In the genomic region with DNA sequence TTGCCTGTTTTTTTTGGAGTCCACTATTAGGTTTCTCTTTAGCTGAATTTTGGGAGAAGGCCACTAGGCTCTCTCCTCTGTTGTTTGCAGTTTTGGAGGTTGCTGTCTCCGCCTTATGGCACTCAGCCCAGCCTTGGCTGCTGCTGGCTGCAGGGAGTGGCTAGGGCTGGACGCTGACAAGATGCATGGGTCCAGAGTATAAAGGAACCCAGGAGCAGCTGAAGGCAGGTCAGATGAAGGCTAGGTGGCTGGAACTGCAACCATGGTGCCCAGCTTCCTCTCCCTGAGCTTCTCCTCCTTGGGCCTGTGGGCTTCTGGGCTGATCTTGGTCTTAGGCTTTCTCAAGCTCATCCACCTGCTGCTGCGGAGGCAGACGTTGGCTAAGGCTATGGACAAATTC, we compare ENCODE assay signal across 21 cellular contexts. TPM values are rescaled to one million over a fixed set of nuclear protein-coding genes. Genes with fewer than 3 reads are reported as not detected.
A peak's percentile ranks its signal among the peaks of the same experiment; 100 is the strongest.
DNase-seq lines count a peak whose midpoint lies in the region; ATAC-seq, FAIRE-seq and TF ChIP-seq lines count a peak whose summit lies in the region.
"Had no signal": no experiment of that assay in that cellular context is flagged by ENCODE, and none has a peak within 500 bp of the region (broad histone marks: within the 10 kb centered on the region; RNA-seq: fewer than 3 reads in every experiment).

TSS of gene CYP4B1 (plus strand) at position 227 of the 400 bp plus-strand sequence. CDS start at position 263, 36 bp downstream.

- 39 to 66% (median 44%) methylated on average over 4 of the region's 4 CpGs for WGBS in stomach, 5 donors

- TF ChIP-seq POLR2A in stomach (IDR thresholded peaks at IDR 0.05) = no peak

- H3K4me1 ChIP-seq in stomach = peaks cover 0 to 17% (median 12%) of the 10 kb centered on the region in 4 donors

- no peak for TF ChIP-seq CTCF in bronchial epithelial cell (IDR thresholded peaks at IDR 0.05; ENCODE audit: insufficient read depth, low read length, severe bottlenecking)
- no peak for TF ChIP-seq CTCF in stomach (IDR thresholded peaks at IDR 0.05)

- H3K27me3 ChIP-seq in bronchial epithelial cell (ENCODE audit: control insufficient read depth, insufficient read depth, low read length) (no peaks in the 10 kb centered on the region), stomach (peaks cover 0 to 5% (median 0%) of the 10 kb centered on the region in 3 donors)

- ATAC-seq in left colon (peak; percentile 84), GM18873 (IDR thresholded peaks at IDR 0.05; ENCODE audit: low FRiP score, unreplicated experiment) (no peak), SK-N-SH treated with all-trans-retinoic acid at 6 μM for 48 hours (no peak), HG03571 (IDR thresholded peaks at IDR 0.05; ENCODE audit: unreplicated experiment) (no peak)
- ATAC-seq: activated T-cell treated with anti-CD3 and anti-CD28 coated beads, Interleukin-2, amount 50 U/mL, for 4 hours; K562 had no signal

- intact Hi-C loops in left colon (cut with DNase I, micrococcal nuclease) = no loop called here
- intact Hi-C loops in stomach (cut with DNase I; ENCODE audit: low total_unique reads) = no loop called here

- H3K27ac ChIP-seq in stomach = peak within 1 kb of the TSS in 1 of 5 donors; percentile 42

- DNase-seq in AG20443 (ENCODE audit: low spot score) (peak; percentile 3), bronchial epithelial cell (ENCODE audit: low read depth) (peak; percentile 27), left colon (peak in 1 of 2 donors; percentile 34), stomach (peak; percentile 78), NCI-H774 (lab: John Stamatoyannopoulos, UW) (no peak)
- DNase-seq: activated CD4-positive, alpha-beta T cell treated with anti-CD3 and anti-CD28 coated beads, Interleukin-2, amount 50 U/mL, for 1 hour; activated T-cell treated with anti-CD3 and anti-CD28 coated beads, Interleukin-2, amount 50 U/mL, for 4 hours; DMS79 treated with DMSO at 0.1 percent for 48 hours; NCI-H1417; NCI-H446; SK-N-SH; stimulated activated CD4-positive, alpha-beta T cell treated with anti-CD3 and anti-CD28 coated beads, Interleukin-4, amount 100 ng/mL, for 24 hours had no signal

- no peaks in the 10 kb centered on the region for H3K9me3 ChIP-seq in stomach
- H3K9me3 ChIP-seq: SK-N-SH had no signal

- H3K36me3 ChIP-seq in bronchial epithelial cell (ENCODE audit: control insufficient read depth, insufficient read depth, low read length) = no peaks in the 10 kb centered on the region
- no peaks in the 10 kb centered on the region for H3K36me3 ChIP-seq in stomach

- H3K4me3 ChIP-seq in bronchial epithelial cell (ENCODE audit: low read depth, low read length) (no peak within 1 kb of the TSS), stomach (peak within 1 kb of the TSS in 3 of 4 donors; percentile 5 to 18 (median 9))
- H3K4me3 ChIP-seq: K562 had no signal

- TF ChIP-seq EP300 in stomach (IDR thresholded peaks at IDR 0.05) = no peak

- FAIRE-seq in bronchial epithelial cell (lab: Jason Lieb, UNC) = no peak
- FAIRE-seq: A204.1, K562, TTC549 had no signal

TF ChIP-seq in SK-N-SH treated with all-trans-retinoic acid at 6 μM for 48 hours, 23 proteins besides CTCF, POLR2A, EP300 and RAD21:
- TF ChIP-seq TOX (CRISPR knock-in tag; IDR thresholded peaks at IDR 0.05; ENCODE audit: borderline replicate concordance) (no peak), ZFP3 (CRISPR knock-in tag; IDR thresholded peaks at IDR 0.05) (no peak), ZFP30 (CRISPR knock-in tag; IDR thresholded peaks at IDR 0.05) (no peak), POU6F1 (CRISPR knock-in tag; IDR thresholded peaks at IDR 0.05; ENCODE audit: borderline replicate concordance, low read depth) (no peak), TCF4 (CRISPR knock-in tag; IDR thresholded peaks at IDR 0.05; ENCODE audit: borderline replicate concordance) (no peak)
- TF ChIP-seq, protein P1, sequence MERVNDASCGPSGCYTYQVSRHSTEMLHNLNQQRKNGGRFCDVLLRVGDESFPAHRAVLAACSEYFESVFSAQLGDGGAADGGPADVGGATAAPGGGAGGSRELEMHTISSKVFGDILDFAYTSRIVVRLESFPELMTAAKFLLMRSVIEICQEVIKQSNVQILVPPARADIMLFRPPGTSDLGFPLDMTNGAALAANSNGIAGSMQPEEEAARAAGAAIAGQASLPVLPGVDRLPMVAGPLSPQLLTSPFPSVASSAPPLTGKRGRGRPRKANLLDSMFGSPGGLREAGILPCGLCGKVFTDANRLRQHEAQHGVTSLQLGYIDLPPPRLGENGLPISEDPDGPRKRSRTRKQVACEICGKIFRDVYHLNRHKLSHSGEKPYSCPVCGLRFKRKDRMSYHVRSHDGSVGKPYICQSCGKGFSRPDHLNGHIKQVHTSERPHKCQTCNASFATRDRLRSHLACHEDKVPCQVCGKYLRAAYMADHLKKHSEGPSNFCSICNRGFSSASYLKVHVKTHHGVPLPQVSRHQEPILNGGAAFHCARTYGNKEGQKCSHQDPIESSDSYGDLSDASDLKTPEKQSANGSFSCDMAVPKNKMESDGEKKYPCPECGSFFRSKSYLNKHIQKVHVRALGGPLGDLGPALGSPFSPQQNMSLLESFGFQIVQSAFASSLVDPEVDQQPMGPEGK (CRISPR knock-in tag; IDR thresholded peaks at IDR 0.05; ENCODE audit: borderline replicate concordance) = no peak

RNA-seq across cellular contexts. Expression of gene CYP4B1, which starts in this region (rescaled TPM):
- 3.6 TPM in 1 of 2 replicates, not detected in the other for total RNA-seq in bronchial epithelial cell
- total RNA-seq in left colon = 1 to 10 TPM; 2.1 to 2.9 TPM
- 100 to 1,000 TPM in 1 of 5 donors, 10 to 100 TPM in 1, 1 to 10 TPM in 3; 5.1 to 110 (median 7.5) TPM for total RNA-seq in stomach
- polyA plus RNA-seq in stomach = 10 to 100 TPM in 1 of 3 donors, 1 to 10 TPM in 1, under 1 TPM in 1; 0.75 to 26.6 (median 1.5) TPM
- total RNA-seq: epithelial cell of proximal tubule, H4 had no signal
- polyA plus RNA-seq: CD14-positive monocyte, K562, SK-N-SH had no signal
